Comparison of ENCODE assay signal across 8 cellular contexts in genomic region chr9:81080185-81080584, GRCh38.
"Had no signal": no experiment of that assay in that cellular context is flagged by ENCODE, and none has a peak within 500 bp of the region (broad histone marks: within the 10 kb centered on the region; RNA-seq: fewer than 3 reads in every experiment).

No MANE protein-coding gene starts in this region.

- FAIRE-seq: G401.6, GM12878, GM12891, GM12892, GM18507, GM19239 had no signal

- ATAC-seq: GM12878 had no signal

- H3K4me3 ChIP-seq: GM12878 had no signal

- DNase-seq: GDM1, GF-D8 had no signal
